Comparison of ENCODE assay signal across 17 cellular contexts in genomic region chr17:17082878-17083277, GRCh38. TPM values are rescaled to one million over a fixed set of nuclear protein-coding genes. Genes with fewer than 3 reads are reported as not detected.
DNase-seq lines count a peak whose midpoint lies in the region; FAIRE-seq and TF ChIP-seq lines count a peak whose summit lies in the region.
"Had no signal": no experiment of that assay in that cellular context is flagged by ENCODE, and none has a peak within 500 bp of the region (broad histone marks: within the 10 kb centered on the region; RNA-seq: fewer than 3 reads in every experiment).

No MANE protein-coding gene starts in this region.

- H3K9ac ChIP-seq in kidney (ENCODE audit: low read length in 2 of 2) = no peak overlapping the region

- H3K36me3 Mint-ChIP-seq in progenitor cell of endocrine pancreas (ENCODE audit: insufficient read depth) = peaks cover 9% of the 10 kb centered on the region

- TF ChIP-seq CTCF in RWPE1 (conservative IDR thresholded peaks at IDR 0.05; ENCODE audit: low read depth) (no peak), bronchial epithelial cell (IDR thresholded peaks at IDR 0.05; ENCODE audit: insufficient read depth, low read length, severe bottlenecking) (no peak), kidney (IDR thresholded peaks at IDR 0.05; ENCODE audit: borderline replicate concordance, extremely low read depth, insufficient read depth) (no peak), progenitor cell of endocrine pancreas (IDR thresholded peaks at IDR 0.05; ENCODE audit: unreplicated experiment) (no peak)

- H3K27ac Mint-ChIP-seq in progenitor cell of endocrine pancreas = peak overlapping the region; percentile 14
- H3K27ac Mint-ChIP-seq: CD4-positive, alpha-beta T cell had no signal

- no peaks in the 10 kb centered on the region for H3K9me3 ChIP-seq in kidney (ENCODE audit: control insufficient read depth in 1 of 2, low read length in 2 of 2)
- H3K9me3 ChIP-seq: BE2C had no signal

- intact Hi-C loops in kidney (cut with DNase I) = no loop called here

- H3K4me3 Mint-ChIP-seq in progenitor cell of endocrine pancreas (ENCODE audit: low read depth) = no peak overlapping the region
- H3K4me3 Mint-ChIP-seq: CD4-positive, alpha-beta T cell had no signal

- H3K4me1 ChIP-seq in kidney (ENCODE audit: control insufficient read depth in 1 of 2, insufficient read depth in 1 of 2, low read depth in 1 of 2, low read length in 2 of 2) = peaks cover 27 to 30% of the 10 kb centered on the region in 2 donors
- H3K4me1 ChIP-seq: BE2C had no signal

- POLR2A ChIA-PET in RWPE1 (lab: Yijun Ruan, JAX; ENCODE audit: low non-redundant PET) = no interaction called here

- H3K27me3 Mint-ChIP-seq in progenitor cell of endocrine pancreas = no peaks in the 10 kb centered on the region
- H3K27me3 Mint-ChIP-seq: CD4-positive, alpha-beta T cell had no signal

- H3K27ac ChIP-seq in RWPE1 (peak overlapping the region; percentile 37; the same call in 1 of the 2 replicates), kidney (ENCODE audit: low read depth in 2 of 2, low read length in 2 of 2) (no peak overlapping the region)
- H3K27ac ChIP-seq: PC-9 had no signal

- CTCF ChIA-PET in RWPE1 (lab: Yijun Ruan, JAX) = no interaction called here

- no peak overlapping the region for H3K4me3 ChIP-seq in bronchial epithelial cell (ENCODE audit: low read depth, low read length)
- H3K4me3 ChIP-seq in kidney (ENCODE audit: low read length in 2 of 2) = no peak overlapping the region
- H3K4me3 ChIP-seq: PC-9 had no signal

- peaks cover 21% of the 10 kb centered on the region for H3K4me1 Mint-ChIP-seq in progenitor cell of endocrine pancreas (ENCODE audit: low read depth)

- DNase-seq in RWPE1 (ENCODE audit: low spot score) = no peak
- no peak for DNase-seq in bronchial epithelial cell (ENCODE audit: low read depth)
- DNase-seq in kidney = peak; percentile 33
- no peak for DNase-seq in progenitor cell of endocrine pancreas (ENCODE audit: low spot score, unreplicated experiment)
- no peak for DNase-seq in activated CD4-positive, CD25-positive, alpha-beta regulatory T cell (lab: John Stamatoyannopoulos, UW)
- no peak for DNase-seq in MV-4-11 (lab: John Stamatoyannopoulos, UW)
- DNase-seq in medulla oblongata (ENCODE audit: extremely low spot score) = no peak
- DNase-seq: BE2C; Calu3; CD4-positive, alpha-beta T cell; HCEC 1CT; KG1; NCI-H1092 treated with DMSO at 0.1 percent for 48 hours; NCI-H1694; NCI-H2227 treated with DMSO at 0.1 percent for 48 hours; NCI-H524; PC-9 had no signal

- H3K36me3 ChIP-seq in bronchial epithelial cell (ENCODE audit: control insufficient read depth, insufficient read depth, low read length) (peaks cover 22% of the 10 kb centered on the region), kidney (ENCODE audit: control insufficient read depth in 1 of 2, insufficient read depth in 2 of 2, low read length in 2 of 2) (peaks cover 16 to 17% of the 10 kb centered on the region in 2 donors)

- FAIRE-seq in bronchial epithelial cell (lab: Jason Lieb, UNC) (peak; percentile 55), kidney (lab: Jason Lieb, UNC) (no peak)

- no peaks in the 10 kb centered on the region for H3K27me3 ChIP-seq in bronchial epithelial cell (ENCODE audit: control insufficient read depth, insufficient read depth, low read length)
- H3K27me3 ChIP-seq: BE2C had no signal

- no peaks in the 10 kb centered on the region for H3K9me3 Mint-ChIP-seq in progenitor cell of endocrine pancreas (ENCODE audit: low read depth)
- H3K9me3 Mint-ChIP-seq: CD4-positive, alpha-beta T cell had no signal

RNA-seq across cellular contexts. Expression of gene MPRIP, which starts 40.6 kb away (rescaled TPM):
- total RNA-seq in bronchial epithelial cell (134 and 183 TPM in 2 replicates), kidney (250 TPM), progenitor cell of endocrine pancreas (180 and 195 TPM in 2 replicates)
- polyA plus RNA-seq in kidney (ENCODE audit: insufficient read depth, low read depth, low replicate concordance) = 120 TPM
